Comparison of ENCODE assay signal across 2 cellular contexts in the genomic region with DNA sequence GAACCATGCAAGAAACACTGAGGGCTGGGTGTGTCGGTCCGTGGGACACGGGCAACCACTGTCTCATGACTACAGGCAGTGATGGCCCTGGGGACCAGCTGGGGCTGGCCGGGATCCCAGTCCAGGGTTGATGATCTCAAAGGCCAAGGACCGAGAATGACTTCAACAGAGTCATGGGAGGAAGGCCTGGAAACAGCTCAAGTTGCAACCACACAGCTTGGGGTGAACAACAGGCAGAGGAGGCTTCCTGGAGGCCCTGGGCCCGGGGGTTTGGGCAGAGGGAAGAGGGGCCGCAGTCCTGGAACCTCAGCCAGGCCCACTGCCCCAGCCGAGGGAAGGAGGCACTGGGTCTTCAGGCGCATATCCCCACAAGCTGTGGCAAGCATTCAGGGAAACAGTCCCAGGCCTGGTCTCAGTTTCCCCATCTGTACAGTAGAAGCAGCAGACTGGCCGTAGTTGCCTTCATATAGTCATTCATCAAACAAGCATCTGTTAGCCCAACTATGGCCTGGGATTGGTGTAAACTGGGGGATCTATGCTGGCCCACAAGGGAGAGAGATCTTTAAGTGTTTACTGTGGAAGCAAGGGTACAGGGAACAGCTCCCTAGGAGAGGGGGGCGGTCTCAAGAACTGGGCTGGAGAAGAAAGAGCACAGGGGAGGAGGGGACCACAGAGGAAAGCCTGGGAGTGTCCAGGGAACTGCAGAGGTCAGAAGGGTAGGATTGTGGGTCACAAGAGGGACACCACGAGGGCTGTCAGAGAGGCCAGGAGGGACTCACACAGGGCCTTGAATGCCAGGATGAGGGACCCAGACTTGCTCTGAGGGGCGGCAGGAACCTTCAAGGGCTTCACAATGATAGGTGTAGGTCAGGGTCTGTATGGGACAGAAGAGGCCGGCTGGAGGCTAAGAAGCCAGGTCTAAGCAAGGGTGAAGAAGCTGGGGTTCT.
A peak's percentile ranks its signal among the peaks of the same experiment; 100 is the strongest.
TF ChIP-seq lines count a peak whose summit lies in the region.

No MANE protein-coding gene starts in this region.

TF ChIP-seq in IMR-90, 13 proteins besides CTCF, POLR2A, EP300 and RAD21:
- TF ChIP-seq MXI1 (IDR thresholded peaks at IDR 0.05; ENCODE audit: borderline replicate concordance, low read depth, low read length) (0 out of 2 replicates have a peak, but pooled peaks have one; percentile 5), USF2 (IDR thresholded peaks at IDR 0.05; ENCODE audit: low read depth, low read length) (no peak)

TF ChIP-seq in HEK293T, 16 proteins besides CTCF, POLR2A, EP300 and RAD21:
- TF ChIP-seq CTBP1 (IDR thresholded peaks at IDR 0.05; ENCODE audit: borderline replicate concordance) = no peak
- TF ChIP-seq LEF1 (IDR thresholded peaks at IDR 0.05; ENCODE audit: borderline replicate concordance) = no peak
- no peak for TF ChIP-seq FOXK2 (IDR thresholded peaks at IDR 0.05)
- TF ChIP-seq, protein P1, sequence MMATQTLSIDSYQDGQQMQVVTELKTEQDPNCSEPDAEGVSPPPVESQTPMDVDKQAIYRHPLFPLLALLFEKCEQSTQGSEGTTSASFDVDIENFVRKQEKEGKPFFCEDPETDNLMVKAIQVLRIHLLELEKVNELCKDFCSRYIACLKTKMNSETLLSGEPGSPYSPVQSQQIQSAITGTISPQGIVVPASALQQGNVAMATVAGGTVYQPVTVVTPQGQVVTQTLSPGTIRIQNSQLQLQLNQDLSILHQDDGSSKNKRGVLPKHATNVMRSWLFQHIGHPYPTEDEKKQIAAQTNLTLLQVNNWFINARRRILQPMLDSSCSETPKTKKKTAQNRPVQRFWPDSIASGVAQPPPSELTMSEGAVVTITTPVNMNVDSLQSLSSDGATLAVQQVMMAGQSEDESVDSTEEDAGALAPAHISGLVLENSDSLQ (IDR thresholded peaks at IDR 0.05) = no peak
- no peak for TF ChIP-seq ELF4 (IDR thresholded peaks at IDR 0.05)
- no peak for TF ChIP-seq ZNF384 (IDR thresholded peaks at IDR 0.05)
- TF ChIP-seq FOXA1 (IDR thresholded peaks at IDR 0.05) = no peak
